Comparison of ENCODE assay signal across 27 cellular contexts in genomic region chr7:117621075-117621474, GRCh38.
"Had no signal": no experiment of that assay in that cellular context is flagged by ENCODE, and none has a peak within 500 bp of the region (broad histone marks: within the 10 kb centered on the region; RNA-seq: fewer than 3 reads in every experiment).

No MANE protein-coding gene starts in this region.

- H3K27ac ChIP-seq: left ventricle myocardium inferior, pancreas, prostate gland, skin epidermis, stomach, testis, thyroid gland, transverse colon, upper lobe of left lung, vagina had no signal

- H3K4me1 ChIP-seq: prostate gland, testis, thyroid gland, upper lobe of left lung, vagina had no signal

- H3K27me3 ChIP-seq: pancreas, stomach, testis, thyroid gland, transverse colon, upper lobe of left lung, vagina had no signal

- H3K36me3 ChIP-seq: left ventricle myocardium inferior, pancreas, prostate gland, stomach, thyroid gland, transverse colon, upper lobe of left lung, vagina had no signal

- H3K9me3 ChIP-seq: left ventricle myocardium inferior, mucosa of descending colon, pancreas, prostate gland, stomach, testis, thyroid gland, transverse colon, upper lobe of left lung, vagina had no signal

- DNase-seq: hypothalamus; immature natural killer cell; islet precursor cell; left ventricle myocardium inferior; midbrain; mucosa of descending colon; naive thymus-derived CD4-positive, alpha-beta T cell; nucleus accumbens; pancreas; posterior cingulate gyrus; retina; right cardiac atrium; stimulated activated CD4-positive, alpha-beta T cell treated with anti-CD3 and anti-CD28 coated beads, Interleukin-12 subunit alpha, Interleukin-12 subunit beta, amount 100 ng/mL, for 4 hours; stimulated activated CD4-positive, alpha-beta T cell treated with anti-CD3 and anti-CD28 coated beads, Interleukin-15, amount 100 ng/mL, for 24 hours; stimulated activated CD4-positive, alpha-beta T cell treated with anti-CD3 and anti-CD28 coated beads, Interleukin-2, amount 100 ng/mL, for 24 hours; stimulated activated CD4-positive, alpha-beta T cell treated with anti-CD3 and anti-CD28 coated beads, Interleukin-4, amount 100 ng/mL, for 1 hour; stimulated activated naive B cell treated with anti-CD40 and anti-IgM and Interleukin-4, amounts not matched to agents 10 μg/mL and 1 μg/mL and 100 μg/mL, for 72 hours; stimulated activated naive CD8-positive, alpha-beta T cell treated with anti-CD3 and anti-CD28 coated beads, Interleukin-15, Interleukin-2, amounts not matched to agents 100 U/mL and 50 U/mL, for 24 hours; stomach; testis; thyroid gland; transverse colon; upper lobe of left lung had no signal

- H3K4me3 ChIP-seq: left ventricle myocardium inferior, lung, mucosa of descending colon, pancreas, prostate gland, skin epidermis, stomach, testis, thyroid gland, transverse colon, upper lobe of left lung, vagina had no signal
